Comparison of ENCODE assay signal across 8 cellular contexts in the genomic region with DNA sequence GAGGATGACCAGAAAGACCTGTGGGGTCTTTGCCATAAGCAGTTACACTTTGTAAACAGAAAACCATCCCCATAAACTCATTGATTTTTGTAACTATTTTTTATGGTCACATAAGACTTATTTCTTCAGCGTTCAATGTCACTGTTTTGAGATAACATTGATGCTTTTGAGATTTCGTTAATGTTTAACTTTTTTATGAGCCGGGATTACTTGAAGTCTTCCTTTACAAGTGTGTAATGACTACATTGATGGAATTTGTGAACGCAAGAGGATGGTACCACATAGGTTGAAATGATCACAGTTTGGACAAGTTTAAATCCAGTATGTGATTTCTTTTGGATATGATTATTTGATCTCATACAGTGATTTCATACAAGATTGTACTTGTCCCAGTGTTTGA. TPM values are rescaled to one million over a fixed set of nuclear protein-coding genes. Genes with fewer than 3 reads are reported as not detected.
DNase-seq lines count a peak whose midpoint lies in the region; ATAC-seq and TF ChIP-seq lines count a peak whose summit lies in the region.

No MANE protein-coding gene starts in this region.

- no peaks in the 10 kb centered on the region for H3K9me3 ChIP-seq in gastroesophageal sphincter

- TF ChIP-seq CTCF in GM23338 (conservative IDR thresholded peaks at IDR 0.05; ENCODE audit: low read depth in 2 of 2) (no peak), gastroesophageal sphincter (IDR thresholded peaks at IDR 0.05) (no peak), GM20000 (IDR thresholded peaks at IDR 0.05; ENCODE audit: extremely low read depth, missing control alignments) (no peak)

- H3K36me3 ChIP-seq in GM23338 (ENCODE audit: insufficient read depth), result no peaks in the 10 kb centered on the region
- H3K36me3 ChIP-seq in gastroesophageal sphincter, result no peaks in the 10 kb centered on the region

- H4K20me1 ChIP-seq in GM23338 (replicated peaks; ENCODE audit: insufficient read depth), result peaks cover 28% of the 10 kb centered on the region

- H3K4me2 ChIP-seq in GM23338, result peak overlapping the region; percentile 96

- no peaks in the 10 kb centered on the region for H3K9me3 Mint-ChIP-seq in GM23338

- WGBS in gastroesophageal sphincter (ENCODE audit: low coverage in 1 of 2), 2 donors, result 9 to 21% methylated on average over 4 of the region's 4 CpGs

- H3K36me3 Mint-ChIP-seq in GM23338 (ENCODE audit: low read depth), result no peaks in the 10 kb centered on the region

- no peak overlapping the region for H3K27ac Mint-ChIP-seq in GM23338

- H3K4me3 ChIP-seq in GM23338 (peak overlapping the region; percentile 91), gastroesophageal sphincter (peak overlapping the region; percentile 43 to 98), skin epidermis (peak overlapping the region in 5 of 7 experiments; percentile 60 to 97 (median 84))

- no peak for DNase-seq in GM23338 (ENCODE audit: low spot score)
- DNase-seq in SW480 (ENCODE audit: low spot score), result peak; percentile 60
- DNase-seq in GM20000 (ENCODE audit: low spot score), result no peak
- no peak for DNase-seq in SK-N-DZ (ENCODE audit: low spot score)

- H2AFZ ChIP-seq in GM23338, result no peak overlapping the region

- peaks cover 15% of the 10 kb centered on the region for H3K4me1 ChIP-seq in GM23338 (ENCODE audit: insufficient read depth)
- peaks cover 0 to 54% (median 2%) of the 10 kb centered on the region in 3 donors for H3K4me1 ChIP-seq in gastroesophageal sphincter

- no peak for TF ChIP-seq EP300 in gastroesophageal sphincter (IDR thresholded peaks at IDR 0.05)

- H3K79me2 ChIP-seq in GM23338 (replicated peaks; ENCODE audit: insufficient read depth), result peaks cover 50% of the 10 kb centered on the region

- H3K27ac ChIP-seq in GM23338 (ENCODE audit: low read depth) (no peak overlapping the region), gastroesophageal sphincter (peak overlapping the region in 2 of 4 donors; percentile 98 to 99), skin epidermis (peak overlapping the region in 1 of 21 experiments; percentile 97)

- peaks cover 23% of the 10 kb centered on the region for H3K27me3 Mint-ChIP-seq in GM23338 (ENCODE audit: insufficient read depth, low read depth, poor library complexity)

- H3F3A ChIP-seq in GM23338 (replicated peaks; ENCODE audit: low read depth), result 0 out of 2 replicates have a peak, but pooled peaks cover 3% of the 10 kb centered on the region

- H3K27me3 ChIP-seq in GM23338 (ENCODE audit: insufficient read depth) (peaks cover 25% of the 10 kb centered on the region), gastroesophageal sphincter (no peaks in the 10 kb centered on the region)

- ATAC-seq in GM23338 (no peak), gastroesophageal sphincter (no peak), HG02870 (IDR thresholded peaks at IDR 0.05; ENCODE audit: unreplicated experiment) (no peak), GM21529 (IDR thresholded peaks at IDR 0.05; ENCODE audit: unreplicated experiment) (no peak)

- H3K4me3 Mint-ChIP-seq in GM23338, result peak overlapping the region; percentile 89

- H3K9me2 ChIP-seq in GM23338 (ENCODE audit: insufficient read depth), result no peaks in the 10 kb centered on the region

- TF ChIP-seq POLR2A in gastroesophageal sphincter (IDR thresholded peaks at IDR 0.05), result no peak

- peaks cover 30% of the 10 kb centered on the region; the same call in 2 of the 3 replicates for H3K4me1 Mint-ChIP-seq in GM23338

TF ChIP-seq in GM23338, 12 proteins besides CTCF, POLR2A, EP300 and RAD21 (continues in another document):
- TF ChIP-seq ZNF114 (CRISPR knock-in tag; IDR thresholded peaks at IDR 0.05), result no peak
- TF ChIP-seq NANOG (IDR thresholded peaks at IDR 0.05; ENCODE audit: borderline replicate concordance), result no peak
- TF ChIP-seq, protein P1, sequence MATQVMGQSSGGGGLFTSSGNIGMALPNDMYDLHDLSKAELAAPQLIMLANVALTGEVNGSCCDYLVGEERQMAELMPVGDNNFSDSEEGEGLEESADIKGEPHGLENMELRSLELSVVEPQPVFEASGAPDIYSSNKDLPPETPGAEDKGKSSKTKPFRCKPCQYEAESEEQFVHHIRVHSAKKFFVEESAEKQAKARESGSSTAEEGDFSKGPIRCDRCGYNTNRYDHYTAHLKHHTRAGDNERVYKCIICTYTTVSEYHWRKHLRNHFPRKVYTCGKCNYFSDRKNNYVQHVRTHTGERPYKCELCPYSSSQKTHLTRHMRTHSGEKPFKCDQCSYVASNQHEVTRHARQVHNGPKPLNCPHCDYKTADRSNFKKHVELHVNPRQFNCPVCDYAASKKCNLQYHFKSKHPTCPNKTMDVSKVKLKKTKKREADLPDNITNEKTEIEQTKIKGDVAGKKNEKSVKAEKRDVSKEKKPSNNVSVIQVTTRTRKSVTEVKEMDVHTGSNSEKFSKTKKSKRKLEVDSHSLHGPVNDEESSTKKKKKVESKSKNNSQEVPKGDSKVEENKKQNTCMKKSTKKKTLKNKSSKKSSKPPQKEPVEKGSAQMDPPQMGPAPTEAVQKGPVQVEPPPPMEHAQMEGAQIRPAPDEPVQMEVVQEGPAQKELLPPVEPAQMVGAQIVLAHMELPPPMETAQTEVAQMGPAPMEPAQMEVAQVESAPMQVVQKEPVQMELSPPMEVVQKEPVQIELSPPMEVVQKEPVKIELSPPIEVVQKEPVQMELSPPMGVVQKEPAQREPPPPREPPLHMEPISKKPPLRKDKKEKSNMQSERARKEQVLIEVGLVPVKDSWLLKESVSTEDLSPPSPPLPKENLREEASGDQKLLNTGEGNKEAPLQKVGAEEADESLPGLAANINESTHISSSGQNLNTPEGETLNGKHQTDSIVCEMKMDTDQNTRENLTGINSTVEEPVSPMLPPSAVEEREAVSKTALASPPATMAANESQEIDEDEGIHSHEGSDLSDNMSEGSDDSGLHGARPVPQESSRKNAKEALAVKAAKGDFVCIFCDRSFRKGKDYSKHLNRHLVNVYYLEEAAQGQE (IDR thresholded peaks at IDR 0.05; ENCODE audit: unreplicated experiment), result no peak
- TF ChIP-seq, protein P2, sequence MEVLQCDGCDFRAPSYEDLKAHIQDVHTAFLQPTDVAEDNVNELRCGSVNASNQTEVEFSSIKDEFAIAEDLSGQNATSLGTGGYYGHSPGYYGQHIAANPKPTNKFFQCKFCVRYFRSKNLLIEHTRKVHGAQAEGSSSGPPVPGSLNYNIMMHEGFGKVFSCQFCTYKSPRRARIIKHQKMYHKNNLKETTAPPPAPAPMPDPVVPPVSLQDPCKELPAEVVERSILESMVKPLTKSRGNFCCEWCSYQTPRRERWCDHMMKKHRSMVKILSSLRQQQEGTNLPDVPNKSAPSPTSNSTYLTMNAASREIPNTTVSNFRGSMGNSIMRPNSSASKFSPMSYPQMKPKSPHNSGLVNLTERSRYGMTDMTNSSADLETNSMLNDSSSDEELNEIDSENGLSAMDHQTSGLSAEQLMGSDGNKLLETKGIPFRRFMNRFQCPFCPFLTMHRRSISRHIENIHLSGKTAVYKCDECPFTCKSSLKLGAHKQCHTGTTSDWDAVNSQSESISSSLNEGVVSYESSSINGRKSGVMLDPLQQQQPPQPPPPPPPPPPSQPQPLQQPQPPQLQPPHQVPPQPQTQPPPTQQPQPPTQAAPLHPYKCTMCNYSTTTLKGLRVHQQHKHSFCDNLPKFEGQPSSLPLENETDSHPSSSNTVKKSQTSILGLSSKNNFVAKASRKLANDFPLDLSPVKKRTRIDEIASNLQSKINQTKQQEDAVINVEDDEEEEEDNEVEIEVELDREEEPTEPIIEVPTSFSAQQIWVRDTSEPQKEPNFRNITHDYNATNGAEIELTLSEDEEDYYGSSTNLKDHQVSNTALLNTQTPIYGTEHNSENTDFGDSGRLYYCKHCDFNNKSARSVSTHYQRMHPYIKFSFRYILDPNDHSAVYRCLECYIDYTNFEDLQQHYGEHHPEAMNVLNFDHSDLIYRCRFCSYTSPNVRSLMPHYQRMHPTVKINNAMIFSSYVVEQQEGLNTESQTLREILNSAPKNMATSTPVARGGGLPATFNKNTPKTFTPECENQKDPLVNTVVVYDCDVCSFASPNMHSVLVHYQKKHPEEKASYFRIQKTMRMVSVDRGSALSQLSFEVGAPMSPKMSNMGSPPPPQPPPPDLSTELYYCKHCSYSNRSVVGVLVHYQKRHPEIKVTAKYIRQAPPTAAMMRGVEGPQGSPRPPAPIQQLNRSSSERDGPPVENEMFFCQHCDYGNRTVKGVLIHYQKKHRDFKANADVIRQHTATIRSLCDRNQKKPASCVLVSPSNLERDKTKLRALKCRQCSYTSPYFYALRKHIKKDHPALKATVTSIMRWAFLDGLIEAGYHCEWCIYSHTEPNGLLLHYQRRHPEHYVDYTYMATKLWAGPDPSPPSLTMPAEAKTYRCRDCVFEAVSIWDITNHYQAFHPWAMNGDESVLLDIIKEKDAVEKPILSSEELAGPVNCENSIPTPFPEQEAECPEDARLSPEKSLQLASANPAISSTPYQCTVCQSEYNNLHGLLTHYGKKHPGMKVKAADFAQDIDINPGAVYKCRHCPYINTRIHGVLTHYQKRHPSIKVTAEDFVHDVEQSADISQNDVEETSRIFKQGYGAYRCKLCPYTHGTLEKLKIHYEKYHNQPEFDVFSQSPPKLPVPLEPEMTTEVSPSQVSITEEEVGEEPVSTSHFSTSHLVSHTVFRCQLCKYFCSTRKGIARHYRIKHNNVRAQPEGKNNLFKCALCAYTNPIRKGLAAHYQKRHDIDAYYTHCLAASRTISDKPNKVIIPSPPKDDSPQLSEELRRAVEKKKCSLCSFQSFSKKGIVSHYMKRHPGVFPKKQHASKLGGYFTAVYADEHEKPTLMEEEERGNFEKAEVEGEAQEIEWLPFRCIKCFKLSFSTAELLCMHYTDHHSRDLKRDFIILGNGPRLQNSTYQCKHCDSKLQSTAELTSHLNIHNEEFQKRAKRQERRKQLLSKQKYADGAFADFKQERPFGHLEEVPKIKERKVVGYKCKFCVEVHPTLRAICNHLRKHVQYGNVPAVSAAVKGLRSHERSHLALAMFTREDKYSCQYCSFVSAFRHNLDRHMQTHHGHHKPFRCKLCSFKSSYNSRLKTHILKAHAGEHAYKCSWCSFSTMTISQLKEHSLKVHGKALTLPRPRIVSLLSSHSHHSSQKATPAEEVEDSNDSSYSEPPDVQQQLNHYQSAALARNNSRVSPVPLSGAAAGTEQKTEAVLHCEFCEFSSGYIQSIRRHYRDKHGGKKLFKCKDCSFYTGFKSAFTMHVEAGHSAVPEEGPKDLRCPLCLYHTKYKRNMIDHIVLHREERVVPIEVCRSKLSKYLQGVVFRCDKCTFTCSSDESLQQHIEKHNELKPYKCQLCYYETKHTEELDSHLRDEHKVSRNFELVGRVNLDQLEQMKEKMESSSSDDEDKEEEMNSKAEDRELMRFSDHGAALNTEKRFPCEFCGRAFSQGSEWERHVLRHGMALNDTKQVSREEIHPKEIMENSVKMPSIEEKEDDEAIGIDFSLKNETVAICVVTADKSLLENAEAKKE (CRISPR knock-in tag; IDR thresholded peaks at IDR 0.05), result no peak
- TF ChIP-seq ZNF331 (CRISPR knock-in tag; IDR thresholded peaks at IDR 0.05; ENCODE audit: low read depth), result no peak
- TF ChIP-seq STAT1 (IDR thresholded peaks at IDR 0.05; ENCODE audit: unreplicated experiment), result no peak
- no peak for TF ChIP-seq EZH2 (IDR thresholded peaks at IDR 0.05; ENCODE audit: low read depth, unreplicated experiment)

RNA-seq across cellular contexts. Expression of a gene that starts 1.8 kb away (rescaled TPM):
- 17.2 and 21.3 TPM in 2 replicates for total RNA-seq in GM23338 (2014; rRNA removed; shearing (Covaris generic))
- 6.1 and 8.1 TPM in 2 replicates for polyA plus RNA-seq in GM23338 (2016; fragmentation: Nextera tagmentation; extraction: Ambion mirVana)
- total RNA-seq in gastroesophageal sphincter, result 100 to 1,000 TPM; 105 to 137 (median 129) TPM
- 12.5 and 16.9 TPM in 2 replicates for polyA plus RNA-seq in SK-N-DZ (2014; cell fraction: cytosol; rRNA removed)
- polyA plus RNA-seq in SK-N-DZ (2014; cell fraction: nucleus; rRNA removed), result 14.2 and 14.6 TPM in 2 replicates
